ENCODE assay signal across 2 cellular contexts in genomic region chr10:100222529-100222928, GRCh38.
A peak's percentile ranks its signal among the peaks of the same experiment; 100 is the strongest.
TF ChIP-seq lines count a peak whose summit lies in the region.

No MANE protein-coding gene starts in this region.

TF ChIP-seq in HepG2, 621 proteins besides CTCF, POLR2A, EP300 and RAD21:
- no peak for TF ChIP-seq MAX (IDR thresholded peaks at IDR 0.05)
- peak; percentile 63 for TF ChIP-seq ZBTB40 (IDR thresholded peaks at IDR 0.05)
- TF ChIP-seq ZBTB40 (CRISPR knock-in tag; IDR thresholded peaks at IDR 0.05), result peak; percentile 51; the same call in 1 of the 2 replicates

TF ChIP-seq in K562, 482 proteins besides CTCF, POLR2A, EP300 and RAD21:
- TF ChIP-seq ZBTB40 (IDR thresholded peaks at IDR 0.05) (peak; percentile 94), ZBTB40 (CRISPR knock-in tag; IDR thresholded peaks at IDR 0.05) (peak; percentile 83), HNRNPL (IDR thresholded peaks at IDR 0.05; ENCODE audit: low read depth, low read length) (no peak), ZBTB11 (CRISPR knock-in tag; IDR thresholded peaks at IDR 0.05) (no peak)
TF ChIP-seq in K562: peak in this region for 1.
